Comparison of ENCODE assay signal across 26 cellular contexts in genomic region chr2:211793783-211794182, GRCh38.
"Had no signal": no experiment of that assay in that cellular context is flagged by ENCODE, and none has a peak within 500 bp of the region (broad histone marks: within the 10 kb centered on the region; RNA-seq: fewer than 3 reads in every experiment).

No MANE protein-coding gene starts in this region.

- H3K9me3 ChIP-seq: adrenal gland, body of pancreas had no signal

- H3K4me1 ChIP-seq: adrenal gland, body of pancreas had no signal

- H3K27me3 ChIP-seq: adrenal gland, body of pancreas had no signal

- H3K27ac ChIP-seq: adrenal gland, body of pancreas had no signal

- H3K4me3 ChIP-seq: adrenal gland, body of pancreas had no signal

- DNase-seq: activated CD4-positive, alpha-beta memory T cell treated with anti-CD3 and anti-CD28 coated beads for 36 hours; activated CD4-positive, alpha-beta T cell treated with anti-CD3 and anti-CD28 coated beads for 36 hours; activated CD4-positive, alpha-beta T cell treated with anti-CD3 and anti-CD28 coated beads, Interleukin-2, amount 10 ng/mL, durations not matched to agents 24 days and 14 days; activated CD4-positive, CD25-positive, alpha-beta regulatory T cell; activated CD4-positive, CD25-positive, alpha-beta regulatory T cell treated with anti-CD3 and anti-CD28 coated beads, Interleukin-2, amount 50 U/mL, for 72 hours; activated CD8-positive, alpha-beta memory T cell treated with anti-CD3 and anti-CD28 coated beads, Interleukin-2, amount 10 ng/mL, durations not matched to agents 7 days and 5 days; activated CD8-positive, alpha-beta memory T cell treated with anti-CD3 and anti-CD28 coated beads, Interleukin-2, amount 50 U/mL, for 4 hours; activated CD8-positive, alpha-beta T cell treated with anti-CD3 and anti-CD28 coated beads, Interleukin-2, amount 10 ng/mL, durations not matched to agents 7 days and 5 days; activated effector memory CD4-positive, alpha-beta T cell treated with anti-CD3 and anti-CD28 coated beads, Interleukin-2, amount 50 U/mL, for 16 hours; activated naive CD4-positive, alpha-beta T cell treated with anti-CD3 and anti-CD28 coated beads for 36 hours; activated naive CD8-positive, alpha-beta T cell treated with anti-CD3 and anti-CD28 coated beads for 36 hours; activated naive CD8-positive, alpha-beta T cell treated with anti-CD3 and anti-CD28 coated beads, Interleukin-2, amount 50 U/mL, for 24 hours; activated T-cell treated with anti-CD3 and anti-CD28 coated beads, Interleukin-2, amount 50 U/mL, for 1 hour; activated T-cell treated with anti-CD3 and anti-CD28 coated beads, Interleukin-2, amount 50 U/mL, for 48 hours; adrenal gland; amygdala; aorta; body of pancreas; caudate nucleus; cortex of kidney; dermis blood vessel endothelial cell; effector CD4-positive, alpha-beta T cell; effector memory CD8-positive, alpha-beta T cell; foreskin fibroblast; head of caudate nucleus; T-helper 2 cell had no signal

- H3K36me3 ChIP-seq: adrenal gland had no signal
